Comparison of ENCODE assay signal across 28 cellular contexts in the genomic region with DNA sequence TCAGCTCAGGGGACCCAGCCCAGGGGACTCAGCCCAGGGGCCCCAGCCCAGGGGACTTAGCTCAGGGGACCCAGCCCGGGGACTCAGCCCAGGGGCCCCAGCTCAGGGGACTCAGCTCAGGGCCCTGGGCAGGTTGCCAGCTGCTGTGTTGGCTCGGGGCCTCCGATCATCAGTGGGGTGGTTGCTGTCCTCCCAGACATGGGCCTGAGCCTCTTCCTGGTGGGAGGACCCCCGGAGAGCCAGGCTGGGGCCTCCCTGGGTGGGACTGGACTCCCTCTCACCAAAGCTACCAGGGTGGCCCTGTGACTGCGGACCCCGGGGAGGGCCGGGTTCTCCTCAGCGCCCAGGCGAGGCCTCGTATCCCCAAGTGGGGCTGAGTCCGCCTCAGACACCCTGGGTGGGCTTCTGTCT. TPM values are rescaled to one million over a fixed set of nuclear protein-coding genes. Genes with fewer than 3 reads are reported as not detected.
"Had no signal": no experiment of that assay in that cellular context is flagged by ENCODE, and none has a peak within 500 bp of the region (broad histone marks: within the 10 kb centered on the region; RNA-seq: fewer than 3 reads in every experiment).

No MANE protein-coding gene starts in this region.

- H3K4me3 ChIP-seq: ascending aorta, cardiac muscle cell, PC-9, SJSA1 had no signal

- H3K9me3 ChIP-seq: ascending aorta, SK-N-SH had no signal

- DNase-seq: activated CD4-positive, alpha-beta T cell treated with anti-CD3 and anti-CD28 coated beads, Interleukin-2, amount 10 ng/mL, durations not matched to agents 24 days and 14 days; activated CD4-positive, alpha-beta T cell treated with anti-CD3 and anti-CD28 coated beads, Interleukin-2, amount 50 U/mL, for 4 hours; activated CD8-positive, alpha-beta T cell treated with anti-CD3 and anti-CD28 coated beads, Interleukin-2, amount 10 ng/mL, durations not matched to agents 7 days and 5 days; activated gamma-delta T cell; activated naive CD4-positive, alpha-beta T cell treated with Interleukin-2 at 50 U/mL for 16 hours; activated naive CD8-positive, alpha-beta T cell treated with anti-CD3 and anti-CD28 coated beads, Interleukin-2, amount 10 ng/mL, durations not matched to agents 7 days and 5 days; activated T-cell treated with anti-CD3 and anti-CD28 coated beads, Interleukin-2, amount 50 U/mL, for 24 hours; NCI-H1105; NCI-H1417 treated with DMSO at 0.1 percent for 48 hours; NCI-H187 treated with DMSO at 0.1 percent for 48 hours; NCI-H2081; NCI-H2171 treated with DMSO at 0.1 percent for 48 hours; NCI-H2227 treated with DMSO at 0.1 percent for 48 hours; NCI-H446; NCI-H510A treated with DMSO at 0.1 percent for 48 hours; NCI-H526 treated with DMSO at 0.1 percent for 48 hours; NCI-H82; PC-9; SHP77 treated with DMSO at 0.1 percent for 48 hours; SK-N-SH had no signal

- ATAC-seq: activated CD8-positive, alpha-beta T cell treated with anti-CD3 and anti-CD28 coated beads, Interleukin-2, amount 10 ng/mL, durations not matched to agents 7 days and 5 days had no signal

- H3K4me2 ChIP-seq: PC-9, SK-N-SH had no signal

- H3K4me1 ChIP-seq: ascending aorta, SJSA1 had no signal

- H3K36me3 ChIP-seq: ascending aorta, cardiac muscle cell, SJSA1 had no signal

- H2AFZ ChIP-seq: PC-9 had no signal

- H3K9ac ChIP-seq: SK-N-SH had no signal

- H3K27ac ChIP-seq: ascending aorta, cardiac muscle cell, PC-9, SJSA1 had no signal

RNA-seq across cellular contexts. Expression of gene COL20A1, which starts 4.4 kb away (rescaled TPM):
- total RNA-seq: activated CD4-positive, alpha-beta T cell treated with anti-CD3 and anti-CD28 coated beads, Interleukin-2, amount 10 ng/mL, durations not matched to agents 24 days and 14 days; activated CD8-positive, alpha-beta T cell treated with anti-CD3 and anti-CD28 coated beads, Interleukin-2, amount 10 ng/mL, durations not matched to agents 7 days and 5 days; activated T-helper 2 cell treated with anti-CD3 and anti-CD28 coated beads, Interferon-gamma antibody, Interleukin-2, Interleukin-4, amounts not matched to agents 10 μg/mL and 5 μg/mL and 100 μg/mL, durations not matched to agents 14 hours and 24 hours and 36 hours; ascending aorta; cardiac muscle cell; chondrocyte; PC-9; SJSA1 had no signal
- polyA plus RNA-seq: adipose tissue, SK-N-SH had no signal

RNA-seq across cellular contexts. Expression of gene NKAIN4, which starts 43.1 kb away (rescaled TPM):
- total RNA-seq: activated CD4-positive, alpha-beta T cell treated with anti-CD3 and anti-CD28 coated beads, Interleukin-2, amount 10 ng/mL, durations not matched to agents 24 days and 14 days; activated CD8-positive, alpha-beta T cell treated with anti-CD3 and anti-CD28 coated beads, Interleukin-2, amount 10 ng/mL, durations not matched to agents 7 days and 5 days; activated naive CD8-positive, alpha-beta T cell treated with anti-CD3 and anti-CD28 coated beads, Interleukin-2, amount 10 ng/mL, durations not matched to agents 7 days and 5 days; activated T-helper 2 cell treated with anti-CD3 and anti-CD28 coated beads, Interferon-gamma antibody, Interleukin-2, Interleukin-4, amounts not matched to agents 10 μg/mL and 5 μg/mL and 100 μg/mL, durations not matched to agents 14 hours and 24 hours and 36 hours; ascending aorta; cardiac muscle cell; MCF 10A; OCI-LY7; PC-9; SJSA1 had no signal
- polyA plus RNA-seq: cardiac muscle cell, SK-N-SH had no signal
